15 cellular contexts compared by ENCODE assay signal in genomic region chr1:26703466-26703865, GRCh38. TPM values are rescaled to one million over a fixed set of nuclear protein-coding genes. Genes with fewer than 3 reads are reported as not detected.
A peak's percentile ranks its signal among the peaks of the same experiment; 100 is the strongest.
DNase-seq lines count a peak whose midpoint lies in the region; ATAC-seq, FAIRE-seq and TF ChIP-seq lines count a peak whose summit lies in the region.
"Had no signal": no experiment of that assay in that cellular context is flagged by ENCODE, and none has a peak within 500 bp of the region (broad histone marks: within the 10 kb centered on the region; RNA-seq: fewer than 3 reads in every experiment).

No MANE protein-coding gene starts in this region.

- no peak overlapping the region for H3K9ac ChIP-seq in liver (ENCODE audit: low read depth in 1 of 2, low read length in 2 of 2)

- ATAC-seq in A549 (no peak), HG03139 (IDR thresholded peaks at IDR 0.05; ENCODE audit: unreplicated experiment) (no peak), GM18867 (IDR thresholded peaks at IDR 0.05; ENCODE audit: unreplicated experiment) (no peak)
- ATAC-seq: T-cell had no signal

- CTCF ChIA-PET in A549 (lab: Yijun Ruan, JAX): interaction anchor here (1.3 to 4.0 kb wide), 3 partner anchors 26 to 101 kb away, joined by 4 to 15 read pairs (median 8); no protein-coding TSS in a partner anchor

- no peaks in the 10 kb centered on the region for H3K27me3 Mint-ChIP-seq in activated T-helper 1 cell treated with anti-CD3 and anti-CD28 coated beads, Interleukin-12 subunit alpha, Interleukin-12 subunit beta, Interleukin-2, Interleukin-4 antibody, amounts not matched to agents 30 ng/mL and 10 ng/mL and 1 ng/mL, durations not matched to agents 14 hours and 24 hours and 36 hours (ENCODE audit: insufficient read depth)
- H3K27me3 Mint-ChIP-seq: T-cell had no signal

- intact Hi-C loops in activated T-helper 1 cell treated with anti-CD3 and anti-CD28 coated beads, Interleukin-12 subunit alpha, Interleukin-12 subunit beta, Interleukin-2, Interleukin-4 antibody, amounts not matched to agents 30 ng/mL and 10 ng/mL and 1 ng/mL, durations not matched to agents 14 hours and 24 hours and 36 hours (cut with micrococcal nuclease): loop anchor here (2.0 kb wide), 1 partner anchor 67 kb away; no protein-coding TSS in a partner anchor

- TF ChIP-seq RAD21 in A549 (conservative IDR thresholded peaks at IDR 0.05 in 1 of 2, IDR thresholded peaks at IDR 0.05 in 1 of 2): no peak
- TF ChIP-seq RAD21 in liver (IDR thresholded peaks at IDR 0.05): no peak

- no peak for FAIRE-seq in A549 (lab: Jason Lieb, UNC)
- FAIRE-seq in GM19239 (lab: Jason Lieb, UNC): peak; percentile 48
- FAIRE-seq: HTR-8/SVneo had no signal

- TF ChIP-seq CTCF in A549 (IDR thresholded peaks at IDR 0.05): no peak
- no peak for TF ChIP-seq CTCF in liver (IDR thresholded peaks at IDR 0.05; ENCODE audit: low read depth, low read length, missing input control)

- H3K4me3 Mint-ChIP-seq in activated T-helper 1 cell treated with anti-CD3 and anti-CD28 coated beads, Interleukin-12 subunit alpha, Interleukin-12 subunit beta, Interleukin-2, Interleukin-4 antibody, amounts not matched to agents 30 ng/mL and 10 ng/mL and 1 ng/mL, durations not matched to agents 14 hours and 24 hours and 36 hours: peak overlapping the region; percentile 25
- H3K4me3 Mint-ChIP-seq: T-cell had no signal

- POLR2A ChIA-PET in A549 (lab: Yijun Ruan, JAX): interaction anchor here (1.2 to 1.6 kb wide), 2 partner anchors 11 to 85 kb away, joined by 3 to 6 read pairs; partner anchors contain the start of gene PIGV

- TF ChIP-seq EP300 in A549 (IDR thresholded peaks at IDR 0.05): no peak

- H3K27me3 ChIP-seq in liver (ENCODE audit: control insufficient read depth in 4 of 4, insufficient read depth in 4 of 4, low read length in 3 of 4): no peaks in the 10 kb centered on the region
- H3K27me3 ChIP-seq: ascending aorta had no signal

- peaks cover 0 to 2% (median 0%) of the 10 kb centered on the region in 4 donors for H3K36me3 ChIP-seq in liver (ENCODE audit: control insufficient read depth in 4 of 4, insufficient read depth in 3 of 4, low read depth in 1 of 4, low read length in 3 of 4)
- H3K36me3 ChIP-seq: ascending aorta had no signal

- H3K4me3 ChIP-seq in A549 (no peak overlapping the region; the same call in 2 of the 3 replicates), liver (ENCODE audit: low read depth in 1 of 3, low read length in 3 of 3) (no peak overlapping the region)
- H3K4me3 ChIP-seq: ascending aorta had no signal

- H3K9me3 Mint-ChIP-seq in activated T-helper 1 cell treated with anti-CD3 and anti-CD28 coated beads, Interleukin-12 subunit alpha, Interleukin-12 subunit beta, Interleukin-2, Interleukin-4 antibody, amounts not matched to agents 30 ng/mL and 10 ng/mL and 1 ng/mL, durations not matched to agents 14 hours and 24 hours and 36 hours: no peaks in the 10 kb centered on the region
- H3K9me3 Mint-ChIP-seq: T-cell had no signal

- no peak for TF ChIP-seq POLR2A in A549 (IDR thresholded peaks at IDR 0.05; ENCODE audit: low read length)

- H3K4me1 Mint-ChIP-seq in activated T-helper 1 cell treated with anti-CD3 and anti-CD28 coated beads, Interleukin-12 subunit alpha, Interleukin-12 subunit beta, Interleukin-2, Interleukin-4 antibody, amounts not matched to agents 30 ng/mL and 10 ng/mL and 1 ng/mL, durations not matched to agents 14 hours and 24 hours and 36 hours (ENCODE audit: low read depth): peaks cover 29% of the 10 kb centered on the region

- peak overlapping the region; percentile 94 for H3K4me2 ChIP-seq in A549

- H3K4me1 ChIP-seq in A549 (peaks cover 95% of the 10 kb centered on the region), liver (ENCODE audit: control insufficient read depth in 4 of 4, insufficient read depth in 4 of 4, low read length in 3 of 4) (peaks cover 24 to 83% (median 69%) of the 10 kb centered on the region in 4 donors)

- no peaks in the 10 kb centered on the region for H3K9me3 ChIP-seq in A549
- H3K9me3 ChIP-seq in liver (ENCODE audit: control insufficient read depth in 4 of 4, low read length in 3 of 4): no peaks in the 10 kb centered on the region
- H3K9me3 ChIP-seq: ascending aorta had no signal

- peak overlapping the region; percentile 69 to 93; a peak in 4 of 6 replicates for H3K27ac ChIP-seq in A549
- peak overlapping the region; percentile 33 to 61 for H3K27ac ChIP-seq in liver (ENCODE audit: low read depth in 1 of 2, low read length in 2 of 2)

- H3K36me3 Mint-ChIP-seq in activated T-helper 1 cell treated with anti-CD3 and anti-CD28 coated beads, Interleukin-12 subunit alpha, Interleukin-12 subunit beta, Interleukin-2, Interleukin-4 antibody, amounts not matched to agents 30 ng/mL and 10 ng/mL and 1 ng/mL, durations not matched to agents 14 hours and 24 hours and 36 hours (ENCODE audit: low read depth): peaks cover 29% of the 10 kb centered on the region

- H3K27ac Mint-ChIP-seq in activated T-helper 1 cell treated with anti-CD3 and anti-CD28 coated beads, Interleukin-12 subunit alpha, Interleukin-12 subunit beta, Interleukin-2, Interleukin-4 antibody, amounts not matched to agents 30 ng/mL and 10 ng/mL and 1 ng/mL, durations not matched to agents 14 hours and 24 hours and 36 hours: peak overlapping the region; percentile 54

- DNase-seq in A549 (ENCODE audit: low read depth in 1 of 2, low spot score in 1 of 2) (no peak), GM19239 (ENCODE audit: insufficient read length, low spot score) (no peak), NCI-H345 treated with DMSO at 0.1 percent for 48 hours (lab: John Stamatoyannopoulos, UW; ENCODE audit: unreplicated experiment) (no peak), GM19238 (ENCODE audit: insufficient read length, low spot score) (no peak)
- no peak for DNase-seq in activated T-helper 1 cell treated with anti-CD3 and anti-CD28 coated beads, Interleukin-12 subunit alpha, Interleukin-12 subunit beta, Interleukin-2, Interleukin-4 antibody, amounts not matched to agents 30 ng/mL and 10 ng/mL and 1 ng/mL, durations not matched to agents 14 hours and 24 hours and 36 hours (ENCODE audit: low spot score)
- DNase-seq: mesenchymal stem cell, NCI-H1092, NCI-H2227 treated with DMSO at 0.1 percent for 48 hours, occipital lobe, T-cell had no signal

TF ChIP-seq in A549, 52 proteins besides CTCF, POLR2A, EP300 and RAD21 (continues in another document):
- TF ChIP-seq POLR2AphosphoS2 (conservative IDR thresholded peaks at IDR 0.05; ENCODE audit: low read length): no peak
- no peak for TF ChIP-seq ZSCAN20 (CRISPR knock-in tag; IDR thresholded peaks at IDR 0.05)
- no peak for TF ChIP-seq NR3C1 (IDR thresholded peaks at IDR 0.05)
- no peak for TF ChIP-seq RNF2 (IDR thresholded peaks at IDR 0.05; ENCODE audit: borderline replicate concordance, low read depth)
- TF ChIP-seq NPAS2 (CRISPR knock-in tag; IDR thresholded peaks at IDR 0.05; ENCODE audit: borderline replicate concordance): no peak
- TF ChIP-seq RFX5 (IDR thresholded peaks at IDR 0.05): no peak
- no peak for TF ChIP-seq TFCP2L1 (CRISPR knock-in tag; IDR thresholded peaks at IDR 0.05)
- no peak for TF ChIP-seq TP53 (CRISPR knock-in tag; IDR thresholded peaks at IDR 0.05)
- TF ChIP-seq CBX2 (IDR thresholded peaks at IDR 0.05; ENCODE audit: borderline replicate concordance, low read depth): no peak
- no peak for TF ChIP-seq KDM5A (IDR thresholded peaks at IDR 0.05)
- no peak for TF ChIP-seq SMC3 (IDR thresholded peaks at IDR 0.05)
- no peak for TF ChIP-seq GATA3 (IDR thresholded peaks at IDR 0.05; ENCODE audit: borderline replicate concordance)

TF ChIP-seq in liver, 16 proteins besides CTCF, POLR2A, EP300 and RAD21 (continues in another document):
- TF ChIP-seq REST (IDR thresholded peaks at IDR 0.05) (no peak), JUND (IDR thresholded peaks at IDR 0.05) (no peak)

RNA-seq across cellular contexts. Expression of gene ARID1A, which starts 7.7 kb away (rescaled TPM):
- 17.4 and 23.9 TPM in 2 replicates for polyA plus RNA-seq in A549 (2011; rRNA removed)
- 29.6 and 37.4 TPM in 2 replicates for polyA plus RNA-seq in A549 (2012; cell fraction: cytosol; rRNA removed)
- polyA plus RNA-seq in A549 (2012; cell fraction: nucleus; rRNA removed): 71.0 and 103 TPM in 2 replicates
- 21.4 to 24.1 TPM (median 22.4 TPM) in 3 replicates for polyA plus RNA-seq in A549 (2017; fragmentation: RNase III; extraction: RNeasy Plus Mini Kit Qiagen cat#74134 plus additional on column Dnase treatment)
- 40.8 and 48.3 TPM in 2 replicates for polyA minus RNA-seq in A549 (2011; rRNA and poly(A)+ RNA removed)
- 130 and 132 TPM in 2 replicates for total RNA-seq in activated T-helper 1 cell treated with anti-CD3 and anti-CD28 coated beads, Interleukin-12 subunit alpha, Interleukin-12 subunit beta, Interleukin-2, Interleukin-4 antibody, amounts not matched to agents 30 ng/mL and 10 ng/mL and 1 ng/mL, durations not matched to agents 14 hours and 24 hours and 36 hours
- 10 to 100 TPM; 25.6 to 31.9 TPM for total RNA-seq in liver
- 10 to 100 TPM; 12.2 to 14.8 TPM for polyA plus RNA-seq in liver
